8 cellular contexts compared by ENCODE assay signal in the genomic region with DNA sequence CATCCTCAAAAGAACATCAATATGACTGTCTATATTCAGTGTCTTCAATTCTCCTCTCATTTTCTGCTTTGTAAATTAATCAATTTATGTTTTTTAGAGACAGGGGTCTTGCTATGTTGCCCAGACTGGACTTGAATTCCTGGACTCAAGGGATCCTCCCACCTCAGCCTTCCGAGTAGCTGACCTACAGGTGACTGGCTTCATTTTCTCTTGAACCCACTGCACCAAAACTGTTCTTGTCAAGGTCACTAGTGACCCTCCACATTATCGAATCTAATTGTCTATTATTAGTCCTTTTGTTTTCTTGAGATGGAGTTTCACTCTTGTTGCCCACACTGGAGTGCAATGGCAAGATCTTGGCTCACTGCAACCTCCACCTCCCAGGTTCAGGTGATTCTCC.
"Had no signal": no experiment of that assay in that cellular context is flagged by ENCODE, and none has a peak within 500 bp of the region (broad histone marks: within the 10 kb centered on the region; RNA-seq: fewer than 3 reads in every experiment).

No MANE protein-coding gene starts in this region.

- FAIRE-seq: G401.6, GM12878, GM12891, GM12892, GM18507, GM19239 had no signal

- H3K4me3 ChIP-seq: GM12878 had no signal

- DNase-seq: GDM1, GF-D8 had no signal

- ATAC-seq: GM12878 had no signal
